ENCODE assay signal across 10 cellular contexts in the genomic region with DNA sequence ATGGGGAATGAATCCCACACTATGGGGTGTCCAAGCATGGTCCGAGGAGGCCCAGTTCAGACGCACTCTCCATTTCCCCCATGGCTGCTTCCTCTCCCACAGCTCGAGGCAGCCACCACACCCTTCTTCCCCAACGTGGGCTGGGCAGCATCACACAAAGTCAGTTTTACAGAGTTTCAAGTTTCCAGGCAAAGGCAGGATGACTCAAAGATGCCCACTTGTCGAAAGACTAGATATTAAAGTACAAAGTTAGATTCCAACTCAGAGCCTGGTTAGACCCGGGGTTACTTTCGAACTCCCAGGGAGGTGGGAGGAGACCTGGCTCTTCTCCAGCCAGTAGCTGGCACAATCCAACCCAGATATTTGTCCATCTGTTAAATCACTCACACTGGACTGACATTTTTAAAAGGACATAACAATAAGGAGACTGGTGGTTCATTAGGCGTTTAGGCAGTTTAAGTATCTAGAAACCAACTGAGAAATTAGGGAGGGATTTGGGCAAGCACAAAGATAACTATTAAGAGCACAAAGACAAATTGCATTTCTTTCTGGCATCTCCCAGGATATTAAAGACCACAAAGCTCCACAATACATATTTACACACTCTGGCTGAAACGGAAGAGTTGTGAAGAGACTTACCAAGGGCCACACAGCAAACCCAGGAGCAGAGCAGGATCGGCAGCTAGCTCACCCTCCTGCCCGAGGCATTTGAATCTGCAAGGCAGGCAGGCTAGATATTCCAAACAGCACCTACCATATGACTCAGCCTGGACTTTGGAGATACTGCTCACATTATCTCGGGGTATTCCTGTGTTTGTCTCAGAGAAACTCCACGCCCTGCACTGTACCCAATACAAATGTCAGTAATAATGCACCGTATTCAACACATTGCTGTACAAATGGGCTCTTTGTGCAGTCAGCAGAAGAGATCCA. TPM values are rescaled to one million over a fixed set of nuclear protein-coding genes. Genes with fewer than 3 reads are reported as not detected.
DNase-seq lines count a peak whose midpoint lies in the region; ATAC-seq and TF ChIP-seq lines count a peak whose summit lies in the region.
"Had no signal": no experiment of that assay in that cellular context is flagged by ENCODE, and none has a peak within 500 bp of the region (broad histone marks: within the 10 kb centered on the region; RNA-seq: fewer than 3 reads in every experiment).

No MANE protein-coding gene starts in this region.

- H3K27ac Mint-ChIP-seq in endodermal cell = peak overlapping the region; percentile 22

- no peak overlapping the region for H3K4me3 Mint-ChIP-seq in endodermal cell

- H3K4me1 ChIP-seq in endodermal cell (ENCODE audit: control insufficient read depth, insufficient read depth, low read length) = peaks cover 8% of the 10 kb centered on the region
- H3K4me1 ChIP-seq in lung (ENCODE audit: control insufficient read depth in 2 of 2, insufficient read depth in 2 of 2, low read length in 2 of 2) = peaks cover 7 to 12% of the 10 kb centered on the region in 2 donors

- 83 to 88% methylated on average over 8 to 14 of the region's 14 CpGs for WGBS in endodermal cell (ENCODE audit: insufficient coverage in 1 of 2, insufficient read length in 1 of 2), 2 experiments
- 36 to 59% methylated on average over 14 of the region's 14 CpGs for WGBS in lung, 2 donors

- TF ChIP-seq CTCF in endodermal cell (conservative IDR thresholded peaks at IDR 0.05) (no peak), lung (IDR thresholded peaks at IDR 0.05; ENCODE audit: control extremely low read depth, extremely low read depth) (no peak)

- H3K36me3 ChIP-seq in endodermal cell (ENCODE audit: control insufficient read depth, insufficient read depth, low read length) (no peaks in the 10 kb centered on the region), lung (ENCODE audit: control insufficient read depth in 2 of 2, insufficient read depth in 2 of 2, low read length in 2 of 2) (no peaks in the 10 kb centered on the region)
- H3K36me3 ChIP-seq: BLaER1 had no signal

- no peak overlapping the region for H3K9ac ChIP-seq in endodermal cell (ENCODE audit: extremely low read depth, low read length, poor library complexity, severe bottlenecking)
- H3K9ac ChIP-seq: BLaER1 had no signal

- H3K9me3 ChIP-seq in endodermal cell (ENCODE audit: control insufficient read depth, low read length) (no peaks in the 10 kb centered on the region), lung (ENCODE audit: control insufficient read depth in 2 of 2, insufficient read depth in 1 of 2, low read length in 1 of 2) (no peaks in the 10 kb centered on the region)
- H3K9me3 ChIP-seq: BLaER1 had no signal

- H3K36me3 Mint-ChIP-seq in endodermal cell (ENCODE audit: low read depth) = no peaks in the 10 kb centered on the region

- intact Hi-C loops in Right ventricle myocardium inferior (cut with DNase I) = no loop called here
- intact Hi-C loops in cardiac septum (cut with DNase I) = no loop called here

- DNase-seq in Right ventricle myocardium inferior (ENCODE audit: missing footprints) = no peak
- no peak for DNase-seq in cardiac septum (ENCODE audit: low spot score)
- DNase-seq in endodermal cell = no peak
- DNase-seq in lung (ENCODE audit: low spot score) = no peak
- no peak for DNase-seq in KBM-7
- no peak for DNase-seq in stimulated activated CD8-positive, alpha-beta memory T cell treated with anti-CD3 and anti-CD28 coated beads, Interleukin-4, amount 100 ng/mL, for 48 hours
- no peak for DNase-seq in NCI-H2107 (lab: John Stamatoyannopoulos, UW)
- DNase-seq: activated T-cell treated with anti-CD3 and anti-CD28 coated beads, Interleukin-2, amount 50 U/mL, for 48 hours had no signal

- H3K27me3 Mint-ChIP-seq in endodermal cell (ENCODE audit: insufficient read depth) = no peaks in the 10 kb centered on the region

- H3K4me1 Mint-ChIP-seq in endodermal cell = peaks cover 16% of the 10 kb centered on the region

- H3K27me3 ChIP-seq in endodermal cell (ENCODE audit: control insufficient read depth, insufficient read depth, low read length, poor library complexity, severe bottlenecking) (no peaks in the 10 kb centered on the region), lung (ENCODE audit: control insufficient read depth, insufficient read depth) (no peaks in the 10 kb centered on the region)
- H3K27me3 ChIP-seq: BLaER1 had no signal

- H3K9me3 Mint-ChIP-seq in endodermal cell = no peaks in the 10 kb centered on the region

- ATAC-seq in Right ventricle myocardium inferior (peak; percentile 37), lung (ENCODE audit: insufficient read depth, low FRiP score) (peak; percentile 53), HG03378 (IDR thresholded peaks at IDR 0.05; ENCODE audit: unreplicated experiment) (no peak)

- no peak overlapping the region for H3K27ac ChIP-seq in endodermal cell (ENCODE audit: low read depth, low read length)
- H3K27ac ChIP-seq in lung (ENCODE audit: low read depth in 1 of 2, low read length in 1 of 2) = peak overlapping the region; percentile 26 to 41
- H3K27ac ChIP-seq: BLaER1 had no signal

- in situ Hi-C loops in KBM-7 (cut with MboI; ENCODE audit: low pct_unique_long_range_greater_than_20kb, low sequenced_read_pairs) = no loop called here

- no peak overlapping the region for H3K4me3 ChIP-seq in endodermal cell (ENCODE audit: low read length)
- H3K4me3 ChIP-seq in lung = no peak overlapping the region
- H3K4me3 ChIP-seq: BLaER1 had no signal

RNA-seq across cellular contexts. Expression of gene TMCC3, which starts 34.8 kb away (rescaled TPM):
- total RNA-seq in Right ventricle myocardium inferior (1.5 TPM), cardiac septum (2.3 TPM), endodermal cell (1 to 10 TPM; 2.5 to 4.2 TPM), lung (10 to 100 TPM in 1 of 2 donors, 1 to 10 TPM in 1; 7.8 to 17.8 TPM)
- polyA plus RNA-seq in endodermal cell (2013, experiment 1 of 2) = 2.8 TPM
- polyA plus RNA-seq in endodermal cell (2013, experiment 2 of 2) = 3.2 TPM
- 1 to 10 TPM; 1.7 to 7.4 TPM for polyA plus RNA-seq in lung
